ENCODE assay signal across 9 cellular contexts in genomic region chr2:106065983-106066826, GRCh38.
DNase-seq lines count a peak whose midpoint lies in the region; ATAC-seq and TF ChIP-seq lines count a peak whose summit lies in the region.
"Had no signal": no experiment of that assay in that cellular context is flagged by ENCODE, and none has a peak within 500 bp of the region (broad histone marks: within the 10 kb centered on the region; RNA-seq: fewer than 3 reads in every experiment).

No MANE protein-coding gene starts in this region.

- WGBS in sigmoid colon, 2 donors: 42 to 53% methylated on average over 26 of the region's 26 CpGs

- peaks cover 31% of the 10 kb centered on the region for H3K27me3 ChIP-seq in GM23338 (ENCODE audit: insufficient read depth)
- H3K27me3 ChIP-seq in sigmoid colon: no peaks in the 10 kb centered on the region

- H3K4me3 ChIP-seq in GM23338: peak overlapping the region; percentile 83
- peak overlapping the region; percentile 37 to 58 (median 51) for H3K4me3 ChIP-seq in sigmoid colon
- no peak overlapping the region for H3K4me3 ChIP-seq in foreskin fibroblast (ENCODE audit: low read depth in 1 of 2, low read length in 2 of 2)

- no peaks in the 10 kb centered on the region for H3K79me2 ChIP-seq in GM23338 (replicated peaks; ENCODE audit: insufficient read depth)

- no peak overlapping the region for H3K27ac Mint-ChIP-seq in GM23338
- peak overlapping the region; percentile 66 for H3K27ac Mint-ChIP-seq in activated naive CD8-positive, alpha-beta T cell treated with anti-CD3 and anti-CD28 coated beads, Interleukin-2, amount 50 U/mL, for 24 hours

- H3K36me3 Mint-ChIP-seq in GM23338 (ENCODE audit: low read depth): no peaks in the 10 kb centered on the region
- no peaks in the 10 kb centered on the region for H3K36me3 Mint-ChIP-seq in activated naive CD8-positive, alpha-beta T cell treated with anti-CD3 and anti-CD28 coated beads, Interleukin-2, amount 50 U/mL, for 24 hours (ENCODE audit: low read depth)

- peak overlapping the region; percentile 85 for H3K4me3 Mint-ChIP-seq in GM23338
- peak overlapping the region; percentile 66 for H3K4me3 Mint-ChIP-seq in activated naive CD8-positive, alpha-beta T cell treated with anti-CD3 and anti-CD28 coated beads, Interleukin-2, amount 50 U/mL, for 24 hours

- DNase-seq in GM23338 (ENCODE audit: low spot score): peak; percentile 88
- no peak for DNase-seq in activated naive CD8-positive, alpha-beta T cell treated with anti-CD3 and anti-CD28 coated beads, Interleukin-2, amount 50 U/mL, for 24 hours
- peak; percentile 44 for DNase-seq in iPS-NIHi7 (ENCODE audit: extremely low spot score)
- no peak for DNase-seq in sigmoid colon
- no peak for DNase-seq in foreskin fibroblast
- no peak for DNase-seq in AG20443 (ENCODE audit: low spot score)
- no peak for DNase-seq in activated effector memory CD4-positive, alpha-beta T cell treated with anti-CD3 and anti-CD28 coated beads, Interleukin-2, amount 50 U/mL, for 16 hours
- DNase-seq: NCI-H446 treated with DMSO at 0.1 percent for 48 hours had no signal

- TF ChIP-seq CTCF in GM23338 (conservative IDR thresholded peaks at IDR 0.05; ENCODE audit: low read depth in 2 of 2) (no peak), sigmoid colon (IDR thresholded peaks at IDR 0.05) (no peak), foreskin fibroblast (IDR thresholded peaks at IDR 0.05; ENCODE audit: low read depth, low read length) (no peak)

- H3K36me3 ChIP-seq in GM23338 (ENCODE audit: insufficient read depth) (no peaks in the 10 kb centered on the region), sigmoid colon (no peaks in the 10 kb centered on the region)

- 0 out of 2 replicates have a peak, but pooled peaks cover 3% of the 10 kb centered on the region for H3F3A ChIP-seq in GM23338 (replicated peaks; ENCODE audit: low read depth)

- no peaks in the 10 kb centered on the region for H3K9me3 ChIP-seq in sigmoid colon

- peak overlapping the region; percentile 86 for H2AFZ ChIP-seq in GM23338

- peaks cover 26% of the 10 kb centered on the region for H3K4me1 Mint-ChIP-seq in GM23338
- H3K4me1 Mint-ChIP-seq in activated naive CD8-positive, alpha-beta T cell treated with anti-CD3 and anti-CD28 coated beads, Interleukin-2, amount 50 U/mL, for 24 hours: peaks cover 10% of the 10 kb centered on the region

- H3K9me3 Mint-ChIP-seq in GM23338: no peaks in the 10 kb centered on the region
- no peaks in the 10 kb centered on the region for H3K9me3 Mint-ChIP-seq in activated naive CD8-positive, alpha-beta T cell treated with anti-CD3 and anti-CD28 coated beads, Interleukin-2, amount 50 U/mL, for 24 hours

- no peak overlapping the region for H3K27ac ChIP-seq in GM23338 (ENCODE audit: low read depth)
- peak overlapping the region in 3 of 4 donors; percentile 20 to 71 (median 57) for H3K27ac ChIP-seq in sigmoid colon

- H3K9me2 ChIP-seq in GM23338 (ENCODE audit: insufficient read depth): no peaks in the 10 kb centered on the region

- intact Hi-C loops in sigmoid colon (cut with DNase I): loop anchor here (5.0 to 10.0 kb wide), 2 partner anchors 34 to 1191 kb away; no protein-coding TSS in a partner anchor

- TF ChIP-seq POLR2A in sigmoid colon (IDR thresholded peaks at IDR 0.05): no peak

- H3K4me1 ChIP-seq in GM23338 (ENCODE audit: insufficient read depth): peaks cover 21% of the 10 kb centered on the region
- H3K4me1 ChIP-seq in sigmoid colon: peaks cover 0 to 30% (median 28%) of the 10 kb centered on the region in 4 donors

- peak overlapping the region; percentile 97 for H3K4me2 ChIP-seq in GM23338

- no peak for TF ChIP-seq EP300 in sigmoid colon (IDR thresholded peaks at IDR 0.05)

- no peaks in the 10 kb centered on the region for H4K20me1 ChIP-seq in GM23338 (replicated peaks; ENCODE audit: insufficient read depth)

- H3K27me3 Mint-ChIP-seq in GM23338 (ENCODE audit: insufficient read depth, low read depth, poor library complexity): peaks cover 28% of the 10 kb centered on the region
- H3K27me3 Mint-ChIP-seq in activated naive CD8-positive, alpha-beta T cell treated with anti-CD3 and anti-CD28 coated beads, Interleukin-2, amount 50 U/mL, for 24 hours: peaks cover 16% of the 10 kb centered on the region

- peak; percentile 82 for ATAC-seq in GM23338
- ATAC-seq in activated naive CD8-positive, alpha-beta T cell treated with anti-CD3 and anti-CD28 coated beads, Interleukin-2, amount 50 U/mL, for 24 hours: no peak
- no peak for ATAC-seq in GM21619 (IDR thresholded peaks at IDR 0.05; ENCODE audit: unreplicated experiment)

TF ChIP-seq in GM23338, 12 proteins besides CTCF, POLR2A, EP300 and RAD21:
- no peak for TF ChIP-seq NANOG (IDR thresholded peaks at IDR 0.05; ENCODE audit: borderline replicate concordance)

Comparison
In these comparisons a context has a peak if more than half of its experiments do, and no peak if none do; other contexts are left out.
1. DNase-seq: peak in GM23338 (single experiment) and iPS-NIHi7 (single experiment); none in activated naive CD8-positive, alpha-beta T cell treated with anti-CD3 and anti-CD28 coated beads, Interleukin-2, amount 50 U/mL, for 24 hours (single experiment), sigmoid colon (single experiment), foreskin fibroblast (0 of 2), AG20443 (single experiment) and activated effector memory CD4-positive, alpha-beta T cell treated with anti-CD3 and anti-CD28 coated beads, Interleukin-2, amount 50 U/mL, for 16 hours (single experiment).
2. H3K4me3 ChIP-seq: peak in GM23338 (single experiment) and sigmoid colon (4 of 4); none in foreskin fibroblast (0 of 2).